1 cellular context compared by ENCODE assay signal in the genomic region with DNA sequence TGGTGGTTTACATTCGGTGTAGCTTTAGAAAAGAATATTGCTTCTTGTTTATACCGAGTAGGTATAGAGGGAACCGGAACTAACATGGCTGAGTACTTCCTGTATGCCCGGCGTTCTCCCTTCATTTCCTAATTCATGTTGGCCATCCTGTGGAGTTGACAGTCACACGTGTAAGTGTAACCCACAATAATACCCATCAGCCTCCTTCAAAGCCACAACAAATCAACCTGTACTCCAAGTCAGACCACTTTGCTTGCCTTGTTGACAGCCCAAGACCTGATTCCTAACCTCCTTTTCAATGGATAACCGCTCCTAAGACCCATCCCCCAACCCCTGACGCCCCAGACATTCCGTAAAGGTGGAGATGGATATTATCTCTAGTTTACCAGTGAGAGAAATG.
TF ChIP-seq lines count a peak whose summit lies in the region.

No MANE protein-coding gene starts in this region.

TF ChIP-seq in GM23338, 12 proteins besides CTCF, POLR2A, EP300 and RAD21 (continued from another document):
- TF ChIP-seq ZNF462 (CRISPR knock-in tag; IDR thresholded peaks at IDR 0.05) (no peak), ZNF331 (CRISPR knock-in tag; IDR thresholded peaks at IDR 0.05; ENCODE audit: low read depth) (no peak)
TF ChIP-seq in GM23338: peak in this region for 0.
